ENCODE assay signal across 13 cellular contexts in genomic region chr19:38507551-38508127, GRCh38.
DNase-seq lines count a peak whose midpoint lies in the region; ATAC-seq and TF ChIP-seq lines count a peak whose summit lies in the region.
"Had no signal": no experiment of that assay in that cellular context is flagged by ENCODE, and none has a peak within 500 bp of the region (broad histone marks: within the 10 kb centered on the region; RNA-seq: fewer than 3 reads in every experiment).

No MANE protein-coding gene starts in this region.

- peaks cover 4% of the 10 kb centered on the region for H3K4me1 Mint-ChIP-seq in progenitor cell of endocrine pancreas (ENCODE audit: low read depth)

- no peaks in the 10 kb centered on the region for H4K20me1 ChIP-seq in BLaER1

- H3K4me2 ChIP-seq in BLaER1, result peak overlapping the region; percentile 26; the same call in 1 of the 2 replicates
- H3K4me2 ChIP-seq: PC-9 had no signal

- H3K9ac ChIP-seq in BLaER1, result no peak overlapping the region

- H3K27ac ChIP-seq in BLaER1 (no peak overlapping the region), HEK293 (ENCODE audit: extremely low read depth, low read depth, low read length) (no peak overlapping the region), RWPE1 (peak overlapping the region; percentile 41)
- H3K27ac ChIP-seq: PC-9 had no signal

- no peaks in the 10 kb centered on the region for H3K36me3 ChIP-seq in BLaER1
- no peaks in the 10 kb centered on the region; a peak in 1 of 3 replicates for H3K36me3 ChIP-seq in HEK293 (ENCODE audit: control insufficient read depth in 2 of 2, insufficient read depth in 1 of 2, low read length in 2 of 2)
- H3K36me3 ChIP-seq: BE2C had no signal

- ATAC-seq in HG03045 (IDR thresholded peaks at IDR 0.05; ENCODE audit: unreplicated experiment), result no peak
- ATAC-seq in HG03565 (IDR thresholded peaks at IDR 0.05; ENCODE audit: unreplicated experiment), result no peak

- no peak for TF ChIP-seq CTCF in HEK293 (tag by site-specific recombination; IDR thresholded peaks at IDR 0.05)
- no peak for TF ChIP-seq CTCF in RWPE1 (conservative IDR thresholded peaks at IDR 0.05; ENCODE audit: low read depth)
- no peak for TF ChIP-seq CTCF in progenitor cell of endocrine pancreas (IDR thresholded peaks at IDR 0.05; ENCODE audit: unreplicated experiment)

- DNase-seq in RWPE1 (ENCODE audit: low spot score), result no peak
- DNase-seq in progenitor cell of endocrine pancreas (ENCODE audit: low spot score, unreplicated experiment), result no peak
- no peak for DNase-seq in central memory CD4-positive, alpha-beta T cell
- DNase-seq: DMS79, IMR-90, NCI-H187 had no signal

- H3K4me1 ChIP-seq in BLaER1 (peaks cover 10% of the 10 kb centered on the region), HEK293 (ENCODE audit: control insufficient read depth, insufficient read depth, low read length) (no peaks in the 10 kb centered on the region)
- H3K4me1 ChIP-seq: BE2C had no signal

- H3K4me3 ChIP-seq in BLaER1 (no peak overlapping the region), HEK293 (ENCODE audit: low read depth, low read length) (no peak overlapping the region)
- H3K4me3 ChIP-seq: PC-9 had no signal

- no peaks in the 10 kb centered on the region for H3K27me3 ChIP-seq in BLaER1

- H3K9me3 Mint-ChIP-seq in progenitor cell of endocrine pancreas (ENCODE audit: low read depth), result no peaks in the 10 kb centered on the region
- H3K9me3 Mint-ChIP-seq: CD8-positive, alpha-beta T cell had no signal

- peaks cover 14% of the 10 kb centered on the region for H3K27me3 Mint-ChIP-seq in progenitor cell of endocrine pancreas

- H3K4me3 Mint-ChIP-seq in progenitor cell of endocrine pancreas (ENCODE audit: low read depth), result no peak overlapping the region
- H3K4me3 Mint-ChIP-seq: CD8-positive, alpha-beta T cell had no signal

- CTCF ChIA-PET in HEK293 (lab: Yijun Ruan, JAX) (interaction anchor here (1.1 to 7.1 kb wide), 3 partner anchors 104 to 128 kb away, joined by 5 to 45 read pairs (median 6); partner anchors contain the start of gene FAM98C), RWPE1 (lab: Yijun Ruan, JAX) (interaction anchor here (0.6 kb wide), 1 partner anchor 15 kb away, joined by 3 read pairs; no protein-coding TSS in a partner anchor)

- H3K27ac Mint-ChIP-seq in progenitor cell of endocrine pancreas, result peak overlapping the region; percentile 4
- H3K27ac Mint-ChIP-seq: CD8-positive, alpha-beta T cell had no signal

- H3K36me3 Mint-ChIP-seq in progenitor cell of endocrine pancreas (ENCODE audit: insufficient read depth), result no peaks in the 10 kb centered on the region
- H3K36me3 Mint-ChIP-seq: CD8-positive, alpha-beta T cell had no signal

- H3K9me3 ChIP-seq in BLaER1 (no peaks in the 10 kb centered on the region), HEK293 (ENCODE audit: control insufficient read depth, insufficient read depth, low read depth, low read length) (no peaks in the 10 kb centered on the region)
- H3K9me3 ChIP-seq: BE2C had no signal

- POLR2A ChIA-PET in HEK293 (lab: Yijun Ruan, JAX) (no interaction called here), RWPE1 (lab: Yijun Ruan, JAX; ENCODE audit: low non-redundant PET) (no interaction called here)

TF ChIP-seq in HEK293, 187 proteins besides CTCF, POLR2A, EP300 and RAD21:
- TF ChIP-seq ZNF184 (tag by site-specific recombination; IDR thresholded peaks at IDR 0.05) (no peak), ZNF555 (tag by site-specific recombination; conservative IDR thresholded peaks at IDR 0.05) (no peak), ZNF239 (tag by site-specific recombination; IDR thresholded peaks at IDR 0.05) (no peak), GLIS2 (tag by site-specific recombination; IDR thresholded peaks at IDR 0.05) (0 out of 2 replicates have a peak, but pooled peaks have one; percentile 40), ZNF157 (tag by site-specific recombination; IDR thresholded peaks at IDR 0.05) (no peak), PRDM1 (tag by site-specific recombination; IDR thresholded peaks at IDR 0.05) (no peak), ZNF37A (tag by site-specific recombination; IDR thresholded peaks at IDR 0.05) (no peak), ZNF664 (tag by site-specific recombination; IDR thresholded peaks at IDR 0.05) (peak; percentile 99), ZNF610 (tag by site-specific recombination; IDR thresholded peaks at IDR 0.05; ENCODE audit: borderline replicate concordance) (no peak), REST (tag by site-specific recombination; IDR thresholded peaks at IDR 0.05) (no peak), ZNF433 (tag by site-specific recombination; IDR thresholded peaks at IDR 0.05; ENCODE audit: low read depth) (no peak), ZNF777 (tag by site-specific recombination; IDR thresholded peaks at IDR 0.05; ENCODE audit: borderline replicate concordance) (no peak), ZNF211 (tag by site-specific recombination; IDR thresholded peaks at IDR 0.05; ENCODE audit: low read depth) (no peak), ZNF501 (tag by site-specific recombination; IDR thresholded peaks at IDR 0.05) (no peak), ZSCAN4 (tag by site-specific recombination; IDR thresholded peaks at IDR 0.05) (no peak), ZNF660 (tag by site-specific recombination; IDR thresholded peaks at IDR 0.05) (no peak), SCRT2 (tag by site-specific recombination; IDR thresholded peaks at IDR 0.05) (peak; percentile 42; the same call in 1 of the 2 replicates), ZSCAN18 (tag by site-specific recombination; IDR thresholded peaks at IDR 0.05) (no peak)
TF ChIP-seq in HEK293: peak in this region for 3.
